2 cellular contexts compared by ENCODE assay signal in the genomic region with DNA sequence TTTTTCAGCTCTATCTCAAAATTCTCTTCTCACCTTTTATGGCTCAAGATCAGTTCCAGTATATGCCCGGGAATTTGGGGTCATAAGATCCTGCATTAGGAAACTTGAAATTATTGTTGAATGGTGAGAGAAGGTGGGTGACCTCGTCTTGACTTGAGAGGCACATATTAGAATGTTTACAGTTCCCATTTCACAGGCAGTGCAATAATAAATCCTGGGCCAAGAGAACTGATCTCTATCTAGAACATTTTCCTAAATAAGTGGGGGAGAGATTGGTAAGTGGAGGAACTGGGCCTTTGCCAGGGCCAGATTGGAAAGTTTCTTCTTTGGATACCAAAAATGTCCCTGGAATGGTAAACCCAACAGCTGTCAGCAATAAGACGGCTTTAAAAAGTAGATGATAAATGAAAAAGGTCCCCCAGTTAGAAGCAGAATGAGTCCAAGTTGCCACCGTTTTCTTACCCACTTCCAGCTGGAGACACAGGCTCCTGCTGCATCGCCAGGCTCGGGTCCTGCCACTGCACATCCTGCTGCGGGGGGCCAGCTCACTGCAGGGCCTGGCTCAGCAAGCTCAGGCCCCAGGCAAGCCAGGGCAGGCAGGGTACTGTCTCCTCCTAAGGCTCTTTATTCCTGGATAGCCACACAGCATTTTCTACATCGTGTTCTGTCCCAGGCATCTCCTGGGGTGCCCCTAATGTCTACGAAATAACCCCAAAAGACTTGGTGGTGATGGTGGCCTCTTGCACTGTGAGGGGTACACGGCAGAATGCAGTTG.
TF ChIP-seq lines count a peak whose summit lies in the region.

No MANE protein-coding gene starts in this region.

TF ChIP-seq in IMR-90, 13 proteins besides CTCF, POLR2A, EP300 and RAD21:
- TF ChIP-seq, protein P1, sequence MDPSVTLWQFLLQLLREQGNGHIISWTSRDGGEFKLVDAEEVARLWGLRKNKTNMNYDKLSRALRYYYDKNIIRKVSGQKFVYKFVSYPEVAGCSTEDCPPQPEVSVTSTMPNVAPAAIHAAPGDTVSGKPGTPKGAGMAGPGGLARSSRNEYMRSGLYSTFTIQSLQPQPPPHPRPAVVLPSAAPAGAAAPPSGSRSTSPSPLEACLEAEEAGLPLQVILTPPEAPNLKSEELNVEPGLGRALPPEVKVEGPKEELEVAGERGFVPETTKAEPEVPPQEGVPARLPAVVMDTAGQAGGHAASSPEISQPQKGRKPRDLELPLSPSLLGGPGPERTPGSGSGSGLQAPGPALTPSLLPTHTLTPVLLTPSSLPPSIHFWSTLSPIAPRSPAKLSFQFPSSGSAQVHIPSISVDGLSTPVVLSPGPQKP (IDR thresholded peaks at IDR 0.05; ENCODE audit: borderline replicate concordance, low read depth, low read length) = no peak
- TF ChIP-seq FOS (IDR thresholded peaks at IDR 0.05; ENCODE audit: low read depth, low read length) = no peak
- TF ChIP-seq, protein P2, sequence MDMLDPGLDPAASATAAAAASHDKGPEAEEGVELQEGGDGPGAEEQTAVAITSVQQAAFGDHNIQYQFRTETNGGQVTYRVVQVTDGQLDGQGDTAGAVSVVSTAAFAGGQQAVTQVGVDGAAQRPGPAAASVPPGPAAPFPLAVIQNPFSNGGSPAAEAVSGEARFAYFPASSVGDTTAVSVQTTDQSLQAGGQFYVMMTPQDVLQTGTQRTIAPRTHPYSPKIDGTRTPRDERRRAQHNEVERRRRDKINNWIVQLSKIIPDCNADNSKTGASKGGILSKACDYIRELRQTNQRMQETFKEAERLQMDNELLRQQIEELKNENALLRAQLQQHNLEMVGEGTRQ (IDR thresholded peaks at IDR 0.05; ENCODE audit: low read depth, low read length) = no peak
- no peak for TF ChIP-seq SMC3 (IDR thresholded peaks at IDR 0.05; ENCODE audit: low read depth, low read length)

TF ChIP-seq in SK-N-SH treated with all-trans-retinoic acid at 6 μM for 48 hours, 23 proteins besides CTCF, POLR2A, EP300 and RAD21:
- TF ChIP-seq, protein P3, sequence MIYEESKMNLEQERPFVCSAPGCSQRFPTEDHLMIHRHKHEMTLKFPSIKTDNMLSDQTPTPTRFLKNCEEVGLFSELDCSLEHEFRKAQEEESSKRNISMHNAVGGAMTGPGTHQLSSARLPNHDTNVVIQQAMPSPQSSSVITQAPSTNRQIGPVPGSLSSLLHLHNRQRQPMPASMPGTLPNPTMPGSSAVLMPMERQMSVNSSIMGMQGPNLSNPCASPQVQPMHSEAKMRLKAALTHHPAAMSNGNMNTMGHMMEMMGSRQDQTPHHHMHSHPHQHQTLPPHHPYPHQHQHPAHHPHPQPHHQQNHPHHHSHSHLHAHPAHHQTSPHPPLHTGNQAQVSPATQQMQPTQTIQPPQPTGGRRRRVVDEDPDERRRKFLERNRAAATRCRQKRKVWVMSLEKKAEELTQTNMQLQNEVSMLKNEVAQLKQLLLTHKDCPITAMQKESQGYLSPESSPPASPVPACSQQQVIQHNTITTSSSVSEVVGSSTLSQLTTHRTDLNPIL (CRISPR knock-in tag; IDR thresholded peaks at IDR 0.05; ENCODE audit: low read depth) = no peak
- TF ChIP-seq BACH2 (CRISPR knock-in tag; IDR thresholded peaks at IDR 0.05; ENCODE audit: borderline replicate concordance) (no peak), PPARA (CRISPR knock-in tag; IDR thresholded peaks at IDR 0.05; ENCODE audit: borderline replicate concordance) (no peak), ZNF8 (CRISPR knock-in tag; IDR thresholded peaks at IDR 0.05) (no peak), RARB (CRISPR knock-in tag; IDR thresholded peaks at IDR 0.05) (no peak), ZNF565 (CRISPR knock-in tag; conservative IDR thresholded peaks at IDR 0.05; ENCODE audit: low read depth) (no peak), ISL1 (CRISPR knock-in tag; IDR thresholded peaks at IDR 0.05) (no peak), ZFP30 (CRISPR knock-in tag; IDR thresholded peaks at IDR 0.05) (no peak), ARNTL (CRISPR knock-in tag; IDR thresholded peaks at IDR 0.05; ENCODE audit: borderline replicate concordance, low read depth) (no peak), TSHZ2 (CRISPR knock-in tag; IDR thresholded peaks at IDR 0.05) (no peak), ESRRG (CRISPR knock-in tag; IDR thresholded peaks at IDR 0.05) (no peak)
